Comparison of ENCODE assay signal across 8 cellular contexts in genomic region chr17:45222273-45222993, GRCh38. TPM values are rescaled to one million over a fixed set of nuclear protein-coding genes. Genes with fewer than 3 reads are reported as not detected.
DNase-seq lines count a peak whose midpoint lies in the region; ATAC-seq, FAIRE-seq and TF ChIP-seq lines count a peak whose summit lies in the region.

No MANE protein-coding gene starts in this region.

- TF ChIP-seq CTCF in DOHH2 (IDR thresholded peaks at IDR 0.05; ENCODE audit: low read depth, low read length, poor library complexity, severe bottlenecking) (no peak), Peyer's patch (IDR thresholded peaks at IDR 0.05) (no peak), bronchial epithelial cell (IDR thresholded peaks at IDR 0.05; ENCODE audit: insufficient read depth, low read length, severe bottlenecking) (no peak), mucosa of descending colon (IDR thresholded peaks at IDR 0.05) (no peak), upper lobe of right lung (IDR thresholded peaks at IDR 0.05) (no peak)

- H3K9me3 ChIP-seq in DOHH2 (ENCODE audit: control insufficient read depth, insufficient read depth, low read length) (no peaks in the 10 kb centered on the region), Peyer's patch (no peaks in the 10 kb centered on the region), mucosa of descending colon (no peaks in the 10 kb centered on the region), upper lobe of right lung (no peaks in the 10 kb centered on the region), Karpas-422 (ENCODE audit: low read length) (no peaks in the 10 kb centered on the region)

- H3K9me2 ChIP-seq in DOHH2 (replicated peaks; ENCODE audit: control insufficient read depth, low read length) (no peaks in the 10 kb centered on the region), Karpas-422 (replicated peaks; ENCODE audit: insufficient read depth, low read length) (no peaks in the 10 kb centered on the region)

- FAIRE-seq in bronchial epithelial cell (lab: Jason Lieb, UNC): no peak

- H3K4me3 ChIP-seq in DOHH2 (ENCODE audit: low read length) (peak overlapping the region; percentile 95), Peyer's patch (peak overlapping the region; percentile 69 to 97 (median 74)), bronchial epithelial cell (ENCODE audit: low read depth, low read length) (peak overlapping the region; percentile 46), mucosa of descending colon (peak overlapping the region; percentile 48), upper lobe of right lung (peak overlapping the region; percentile 64), Karpas-422 (ENCODE audit: low read length) (no peak overlapping the region)

- H3K36me3 ChIP-seq in DOHH2 (ENCODE audit: control insufficient read depth, low read length) (no peaks in the 10 kb centered on the region), Peyer's patch (no peaks in the 10 kb centered on the region), bronchial epithelial cell (ENCODE audit: control insufficient read depth, insufficient read depth, low read length) (no peaks in the 10 kb centered on the region), mucosa of descending colon (ENCODE audit: low read depth) (no peaks in the 10 kb centered on the region), upper lobe of right lung (no peaks in the 10 kb centered on the region), Karpas-422 (ENCODE audit: insufficient read depth, low read length) (no peaks in the 10 kb centered on the region)

- no peak for ATAC-seq in mucosa of descending colon
- ATAC-seq in upper lobe of right lung: no peak
- ATAC-seq in HG03196 (IDR thresholded peaks at IDR 0.05; ENCODE audit: unreplicated experiment): no peak

- intact Hi-C loops in mucosa of descending colon (cut with DNase I, micrococcal nuclease): loop anchor here in 1 of 2 donors (5.0 kb wide), 1 partner anchor 165 kb away; no protein-coding TSS in a partner anchor
- intact Hi-C loops in upper lobe of right lung (cut with DNase I): loop anchor here (5.0 kb wide), 1 partner anchor 165 kb away; no protein-coding TSS in a partner anchor

- H3K9ac ChIP-seq in Karpas-422 (ENCODE audit: low read length): no peak overlapping the region

- peaks cover 19% of the 10 kb centered on the region for H3F3A ChIP-seq in DOHH2 (ENCODE audit: control insufficient read depth, insufficient read depth)

- H4K20me1 ChIP-seq in DOHH2 (ENCODE audit: control insufficient read depth, insufficient read depth, low read depth, low read length) (no peaks in the 10 kb centered on the region; the same call in 1 of the 2 replicates), Karpas-422 (ENCODE audit: insufficient read depth, low read depth, low read length) (peaks cover 6% of the 10 kb centered on the region; the same call in 1 of the 2 replicates)

- H3K79me2 ChIP-seq in DOHH2 (ENCODE audit: control insufficient read depth, low read length): peaks cover 52% of the 10 kb centered on the region
- H3K79me2 ChIP-seq in Karpas-422 (ENCODE audit: low read length): no peaks in the 10 kb centered on the region

- H3K27ac ChIP-seq in DOHH2 (ENCODE audit: low read depth, low read length): peak overlapping the region; percentile 88
- peak overlapping the region; percentile 73 to 96 (median 86) for H3K27ac ChIP-seq in Peyer's patch
- H3K27ac ChIP-seq in upper lobe of right lung: peak overlapping the region; percentile 70
- H3K27ac ChIP-seq in Karpas-422 (ENCODE audit: low read length): no peak overlapping the region

- no peak for TF ChIP-seq POLR2A in Peyer's patch (IDR thresholded peaks at IDR 0.05)

- DNase-seq in Peyer's patch (peak in 2 of 3 donors; percentile 74 to 76), bronchial epithelial cell (ENCODE audit: low read depth) (no peak), mucosa of descending colon (peak in 1 of 3 donors; percentile 74), upper lobe of right lung (no peak), NCI-H2227 treated with DMSO at 0.1 percent for 48 hours (lab: John Stamatoyannopoulos, UW) (no peak), Karpas-422 (no peak)

- no peak overlapping the region for H2AFZ ChIP-seq in Karpas-422 (ENCODE audit: low read length)

- H3K4me2 ChIP-seq in DOHH2 (ENCODE audit: low read length) (peak overlapping the region; percentile 86), Karpas-422 (ENCODE audit: low read depth, low read length, poor library complexity, severe bottlenecking) (no peak overlapping the region)

- H3K4me1 ChIP-seq in DOHH2 (ENCODE audit: control insufficient read depth, low read length) (peaks cover 60% of the 10 kb centered on the region), Peyer's patch (peaks cover 0 to 19% (median 12%) of the 10 kb centered on the region in 4 donors), mucosa of descending colon (ENCODE audit: low read depth) (peaks cover 3% of the 10 kb centered on the region), upper lobe of right lung (peaks cover 18% of the 10 kb centered on the region), Karpas-422 (ENCODE audit: low read length) (peaks cover 26% of the 10 kb centered on the region)

- H3K27me3 ChIP-seq in DOHH2 (ENCODE audit: control insufficient read depth, low read length) (peaks cover 6% of the 10 kb centered on the region; the same call in 1 of the 2 replicates), Peyer's patch (peaks cover 0 to 7% of the 10 kb centered on the region in 2 donors), bronchial epithelial cell (ENCODE audit: control insufficient read depth, insufficient read depth, low read length) (peaks cover 1% of the 10 kb centered on the region), upper lobe of right lung (no peaks in the 10 kb centered on the region), Karpas-422 (ENCODE audit: low read length) (no peaks in the 10 kb centered on the region)

RNA-seq across cellular contexts. Expression of gene FMNL1, which starts 0.7 kb away (rescaled TPM):
- 10 to 100 TPM in 3 of 4 donors, 1 to 10 TPM in 1; 9.3 to 45.4 (median 15.8) TPM for total RNA-seq in Peyer's patch
- 0.53 and 2.0 TPM in 2 replicates for total RNA-seq in bronchial epithelial cell
- 10 to 100 TPM in 2 of 3 donors, 1 to 10 TPM in 1; 7.4 to 18.1 (median 17.3) TPM for total RNA-seq in mucosa of descending colon
- total RNA-seq in upper lobe of right lung: 62.3 TPM
- total RNA-seq in Karpas-422 (2014; rRNA removed; shearing (Covaris generic); ENCODE audit: low replicate concordance): not detected in 2 replicates

RNA-seq across cellular contexts. Expression of gene SPATA32, which starts 39.5 kb away (rescaled TPM):
- total RNA-seq in Peyer's patch: not detected
- total RNA-seq in bronchial epithelial cell: under 0.01 TPM in 1 of 2 replicates, not detected in the other
- total RNA-seq in mucosa of descending colon: under 1 TPM in 2 of 3 donors, not detected in 1; 0.19 to 0.22 TPM
- not detected for total RNA-seq in upper lobe of right lung
- not detected in 2 replicates for total RNA-seq in Karpas-422 (2014; rRNA removed; shearing (Covaris generic); ENCODE audit: low replicate concordance)

Comparison
In these comparisons a context has a peak if more than half of its experiments do, and no peak if none do; other contexts are left out.
1. DNase-seq: peak in Peyer's patch (2 of 3); none in bronchial epithelial cell (single experiment), upper lobe of right lung (single experiment), NCI-H2227 treated with DMSO at 0.1 percent for 48 hours (single experiment) and Karpas-422 (single experiment).